8 cellular contexts compared by ENCODE assay signal in genomic region chr5:94618493-94619328, GRCh38. TPM values are rescaled to one million over a fixed set of nuclear protein-coding genes. Genes with fewer than 3 reads are reported as not detected.
DNase-seq lines count a peak whose midpoint lies in the region; ATAC-seq and TF ChIP-seq lines count a peak whose summit lies in the region.

Gene KIAA0825, minus strand, starts transcription at chr5:94618604. Its CDS starts 81,478 bp downstream, at chr5:94537126.
Gene SLF1, plus strand, starts transcription at chr5:94618669. Its CDS starts 10,142 bp downstream, at chr5:94628811.

- H3K4me1 Mint-ChIP-seq in Caco-2 (ENCODE audit: low read depth, unreplicated experiment) (no peaks in the 10 kb centered on the region), endothelial cell (ENCODE audit: unreplicated experiment) (peaks cover 6% of the 10 kb centered on the region), mesothelial cell of epicardium (peaks cover 22% of the 10 kb centered on the region)

- DNase-seq in Caco-2 (peak; percentile 89), HT1080 (ENCODE audit: low read depth) (peak; percentile 90), NOMO-1 treated with dmso at 0.1 percent for 144 hours (lab: John Stamatoyannopoulos, UW; ENCODE audit: unreplicated experiment) (peak; percentile 84), endothelial cell (ENCODE audit: low spot score) (peak; percentile 82), mesothelial cell of epicardium (ENCODE audit: low spot score in 2 of 2, unreplicated experiment in 2 of 2) (peak; percentile 68 to 88)
- peak; percentile 73 for DNase-seq in activated CD8-positive, alpha-beta memory T cell treated with anti-CD3 and anti-CD28 coated beads, Interleukin-2, amount 50 U/mL, for 24 hours (ENCODE audit: extremely low read depth)
- peak; percentile 73 to 75 for DNase-seq in stimulated activated CD8-positive, alpha-beta memory T cell treated with anti-CD3 and anti-CD28 coated beads, Interleukin-15, amount 100 ng/mL, for 4 hours (ENCODE audit: low read depth in 2 of 2)

- H3K9me3 Mint-ChIP-seq in Caco-2 (ENCODE audit: unreplicated experiment) (no peaks in the 10 kb centered on the region), endothelial cell (ENCODE audit: unreplicated experiment) (no peaks in the 10 kb centered on the region), mesothelial cell of epicardium (no peaks in the 10 kb centered on the region)

- H3K36me3 Mint-ChIP-seq in Caco-2 (ENCODE audit: insufficient read depth, unreplicated experiment) (no peaks in the 10 kb centered on the region), endothelial cell (ENCODE audit: low read depth, unreplicated experiment) (no peaks in the 10 kb centered on the region), mesothelial cell of epicardium (no peaks in the 10 kb centered on the region)

- H3K4me3 Mint-ChIP-seq in Caco-2 (ENCODE audit: unreplicated experiment) = peak within 1 kb of the TSS; percentile 82
- H3K4me3 Mint-ChIP-seq in endothelial cell (ENCODE audit: unreplicated experiment) = peak within 1 kb of the TSS; percentile 93
- H3K4me3 Mint-ChIP-seq in mesothelial cell of epicardium = peak within 1 kb of the TSS; percentile 92

- peaks cover 10% of the 10 kb centered on the region; the same call in 1 of the 2 replicates for H3K4me1 ChIP-seq in Caco-2

- POLR2A ChIA-PET in Caco-2 (lab: Charles Lee) = interaction anchor here (0.6 kb wide), 1 partner anchor 36 kb away, joined by 4 read pairs; no protein-coding TSS in a partner anchor

- peak within 1 kb of the TSS; percentile 82 for H3K4me3 ChIP-seq in Caco-2 (ENCODE audit: low read depth, low read length)

- no peaks in the 10 kb centered on the region for H3K27me3 Mint-ChIP-seq in Caco-2 (ENCODE audit: insufficient read depth, unreplicated experiment)
- H3K27me3 Mint-ChIP-seq in endothelial cell (ENCODE audit: unreplicated experiment) = peaks cover 6% of the 10 kb centered on the region
- H3K27me3 Mint-ChIP-seq in mesothelial cell of epicardium (ENCODE audit: low read depth) = no peaks in the 10 kb centered on the region

- peak; percentile 94 for ATAC-seq in GM21367 (IDR thresholded peaks at IDR 0.05; ENCODE audit: unreplicated experiment)

- intact Hi-C loops in Caco-2 (cut with micrococcal nuclease; ENCODE audit: unreplicated experiment) = loop anchor here (1.0 to 5.0 kb wide), 4 partner anchors 74 to 521 kb away; no protein-coding TSS in a partner anchor

- H3K9me3 ChIP-seq in Caco-2 = no peaks in the 10 kb centered on the region

- no peak for TF ChIP-seq CTCF in Caco-2 (IDR thresholded peaks at IDR 0.05; ENCODE audit: insufficient read depth in 1 of 2, low read depth in 1 of 2, low read length in 1 of 2, severe bottlenecking in 1 of 2, unreplicated experiment in 1 of 2)
- TF ChIP-seq CTCF in endothelial cell (IDR thresholded peaks at IDR 0.05; ENCODE audit: unreplicated experiment) = no peak
- no peak for TF ChIP-seq CTCF in mesothelial cell of epicardium (IDR thresholded peaks at IDR 0.05; ENCODE audit: unreplicated experiment)

- no TSS peak for BruUV-seq in Caco-2 (replicated peaks; lab: Mats Ljungman, UMichigan)

- no peaks in the 10 kb centered on the region for H3K27me3 ChIP-seq in Caco-2 (replicated peaks; ENCODE audit: control insufficient read depth, insufficient read depth, low read length)

- no peaks in the 10 kb centered on the region for H3K36me3 ChIP-seq in Caco-2 (ENCODE audit: control insufficient read depth, insufficient read depth, low read length)

- CTCF ChIA-PET in Caco-2 (lab: Charles Lee) = interaction anchor here (0.6 to 1.2 kb wide), 2 partner anchors 89 to 119 kb away, joined by 4 to 9 read pairs; no protein-coding TSS in a partner anchor

- H3K27ac Mint-ChIP-seq in Caco-2 (ENCODE audit: unreplicated experiment) (peak within 1 kb of the TSS; percentile 96), endothelial cell (ENCODE audit: unreplicated experiment) (peak within 1 kb of the TSS; percentile 96), mesothelial cell of epicardium (peak within 1 kb of the TSS; percentile 97)

RNA-seq across cellular contexts. Expression of gene KIAA0825, which starts in this region (rescaled TPM):
- 0.26 and 0.50 TPM in 2 replicates for total RNA-seq in Caco-2 (2022)
- total RNA-seq in HT1080 (2014; rRNA removed; shearing (Covaris generic)) = 0.17 and 0.56 TPM in 2 replicates
- 0.36 and 0.62 TPM in 2 replicates for polyA plus RNA-seq in HT1080 (2015; cell fraction: cytosol; rRNA removed)
- polyA plus RNA-seq in HT1080 (2015; cell fraction: nucleus; rRNA removed) = 0.51 and 0.85 TPM in 2 replicates
- 2.0 TPM for total RNA-seq in endothelial cell (ENCODE audit: unreplicated experiment)
- 5.3 to 5.6 TPM (median 5.4 TPM) in 3 replicates for total RNA-seq in mesothelial cell of epicardium

RNA-seq across cellular contexts. Expression of gene SLF1, which starts in this region (rescaled TPM):
- total RNA-seq in Caco-2 (2022) = 7.9 and 11.7 TPM in 2 replicates
- total RNA-seq in HT1080 (2014; rRNA removed; shearing (Covaris generic)) = 16.0 and 20.7 TPM in 2 replicates
- 9.3 and 9.8 TPM in 2 replicates for polyA plus RNA-seq in HT1080 (2015; cell fraction: cytosol; rRNA removed)
- 29.8 and 30.4 TPM in 2 replicates for polyA plus RNA-seq in HT1080 (2015; cell fraction: nucleus; rRNA removed)
- 4.6 TPM for total RNA-seq in endothelial cell (ENCODE audit: unreplicated experiment)
- total RNA-seq in mesothelial cell of epicardium = 8.2 to 9.8 TPM (median 9.4 TPM) in 3 replicates

Comparison
In these comparisons a context has a peak if more than half of its experiments do, and no peak if none do; other contexts are left out.
1. Peak in every context shown above with its lines: DNase-seq, ATAC-seq and H3K4me3 ChIP-seq.